ENCODE assay signal across 1 cellular context in the genomic region with DNA sequence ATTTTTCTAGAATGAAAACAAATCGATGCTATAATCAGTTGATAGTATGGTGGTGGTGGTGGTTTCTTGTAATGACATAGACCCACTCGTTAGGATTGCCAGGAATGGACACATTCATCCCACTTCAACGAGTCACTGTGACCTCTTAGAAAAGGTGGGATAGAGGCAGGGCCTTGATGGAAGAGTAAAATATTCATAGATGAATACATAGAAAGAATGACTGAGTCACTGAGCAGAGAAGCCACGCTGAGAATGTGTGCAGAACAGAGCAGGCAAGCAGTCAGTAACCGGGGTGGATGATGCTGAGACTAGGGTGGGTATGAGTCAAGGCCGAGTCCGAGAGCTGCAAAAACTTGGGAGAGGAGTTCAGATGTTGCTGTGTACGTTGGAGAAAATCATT.
TF ChIP-seq lines count a peak whose summit lies in the region.

No MANE protein-coding gene starts in this region.

TF ChIP-seq in SK-N-SH treated with all-trans-retinoic acid at 6 μM for 48 hours, 23 proteins besides CTCF, POLR2A, EP300 and RAD21:
- TF ChIP-seq, protein P1, sequence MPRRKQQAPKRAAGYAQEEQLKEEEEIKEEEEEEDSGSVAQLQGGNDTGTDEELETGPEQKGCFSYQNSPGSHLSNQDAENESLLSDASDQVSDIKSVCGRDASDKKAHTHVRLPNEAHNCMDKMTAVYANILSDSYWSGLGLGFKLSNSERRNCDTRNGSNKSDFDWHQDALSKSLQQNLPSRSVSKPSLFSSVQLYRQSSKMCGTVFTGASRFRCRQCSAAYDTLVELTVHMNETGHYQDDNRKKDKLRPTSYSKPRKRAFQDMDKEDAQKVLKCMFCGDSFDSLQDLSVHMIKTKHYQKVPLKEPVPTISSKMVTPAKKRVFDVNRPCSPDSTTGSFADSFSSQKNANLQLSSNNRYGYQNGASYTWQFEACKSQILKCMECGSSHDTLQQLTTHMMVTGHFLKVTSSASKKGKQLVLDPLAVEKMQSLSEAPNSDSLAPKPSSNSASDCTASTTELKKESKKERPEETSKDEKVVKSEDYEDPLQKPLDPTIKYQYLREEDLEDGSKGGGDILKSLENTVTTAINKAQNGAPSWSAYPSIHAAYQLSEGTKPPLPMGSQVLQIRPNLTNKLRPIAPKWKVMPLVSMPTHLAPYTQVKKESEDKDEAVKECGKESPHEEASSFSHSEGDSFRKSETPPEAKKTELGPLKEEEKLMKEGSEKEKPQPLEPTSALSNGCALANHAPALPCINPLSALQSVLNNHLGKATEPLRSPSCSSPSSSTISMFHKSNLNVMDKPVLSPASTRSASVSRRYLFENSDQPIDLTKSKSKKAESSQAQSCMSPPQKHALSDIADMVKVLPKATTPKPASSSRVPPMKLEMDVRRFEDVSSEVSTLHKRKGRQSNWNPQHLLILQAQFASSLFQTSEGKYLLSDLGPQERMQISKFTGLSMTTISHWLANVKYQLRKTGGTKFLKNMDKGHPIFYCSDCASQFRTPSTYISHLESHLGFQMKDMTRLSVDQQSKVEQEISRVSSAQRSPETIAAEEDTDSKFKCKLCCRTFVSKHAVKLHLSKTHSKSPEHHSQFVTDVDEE (CRISPR knock-in tag; IDR thresholded peaks at IDR 0.05) = no peak
- no peak for TF ChIP-seq PPARA (CRISPR knock-in tag; IDR thresholded peaks at IDR 0.05; ENCODE audit: borderline replicate concordance)
- no peak for TF ChIP-seq ZNF565 (CRISPR knock-in tag; conservative IDR thresholded peaks at IDR 0.05; ENCODE audit: low read depth)
- TF ChIP-seq SNAI2 (CRISPR knock-in tag; IDR thresholded peaks at IDR 0.05) = no peak
- no peak for TF ChIP-seq OSR1 (CRISPR knock-in tag; IDR thresholded peaks at IDR 0.05)
- TF ChIP-seq RARB (CRISPR knock-in tag; IDR thresholded peaks at IDR 0.05) = no peak
- no peak for TF ChIP-seq ZNF70 (CRISPR knock-in tag; IDR thresholded peaks at IDR 0.05)
- no peak for TF ChIP-seq TCF4 (CRISPR knock-in tag; IDR thresholded peaks at IDR 0.05; ENCODE audit: borderline replicate concordance)
- no peak for TF ChIP-seq ARNTL (CRISPR knock-in tag; IDR thresholded peaks at IDR 0.05; ENCODE audit: borderline replicate concordance, low read depth)
- TF ChIP-seq, protein P2, sequence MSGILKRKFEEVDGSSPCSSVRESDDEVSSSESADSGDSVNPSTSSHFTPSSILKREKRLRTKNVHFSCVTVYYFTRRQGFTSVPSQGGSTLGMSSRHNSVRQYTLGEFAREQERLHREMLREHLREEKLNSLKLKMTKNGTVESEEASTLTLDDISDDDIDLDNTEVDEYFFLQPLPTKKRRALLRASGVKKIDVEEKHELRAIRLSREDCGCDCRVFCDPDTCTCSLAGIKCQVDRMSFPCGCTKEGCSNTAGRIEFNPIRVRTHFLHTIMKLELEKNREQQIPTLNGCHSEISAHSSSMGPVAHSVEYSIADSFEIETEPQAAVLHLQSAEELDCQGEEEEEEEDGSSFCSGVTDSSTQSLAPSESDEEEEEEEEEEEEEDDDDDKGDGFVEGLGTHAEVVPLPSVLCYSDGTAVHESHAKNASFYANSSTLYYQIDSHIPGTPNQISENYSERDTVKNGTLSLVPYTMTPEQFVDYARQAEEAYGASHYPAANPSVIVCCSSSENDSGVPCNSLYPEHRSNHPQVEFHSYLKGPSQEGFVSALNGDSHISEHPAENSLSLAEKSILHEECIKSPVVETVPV (CRISPR knock-in tag; IDR thresholded peaks at IDR 0.05) = no peak
- no peak for TF ChIP-seq TOX (CRISPR knock-in tag; IDR thresholded peaks at IDR 0.05; ENCODE audit: borderline replicate concordance)
- no peak for TF ChIP-seq CSDC2 (CRISPR knock-in tag; IDR thresholded peaks at IDR 0.05)
- TF ChIP-seq ZC3H10 (CRISPR knock-in tag; IDR thresholded peaks at IDR 0.05) = no peak
- TF ChIP-seq, protein P3, sequence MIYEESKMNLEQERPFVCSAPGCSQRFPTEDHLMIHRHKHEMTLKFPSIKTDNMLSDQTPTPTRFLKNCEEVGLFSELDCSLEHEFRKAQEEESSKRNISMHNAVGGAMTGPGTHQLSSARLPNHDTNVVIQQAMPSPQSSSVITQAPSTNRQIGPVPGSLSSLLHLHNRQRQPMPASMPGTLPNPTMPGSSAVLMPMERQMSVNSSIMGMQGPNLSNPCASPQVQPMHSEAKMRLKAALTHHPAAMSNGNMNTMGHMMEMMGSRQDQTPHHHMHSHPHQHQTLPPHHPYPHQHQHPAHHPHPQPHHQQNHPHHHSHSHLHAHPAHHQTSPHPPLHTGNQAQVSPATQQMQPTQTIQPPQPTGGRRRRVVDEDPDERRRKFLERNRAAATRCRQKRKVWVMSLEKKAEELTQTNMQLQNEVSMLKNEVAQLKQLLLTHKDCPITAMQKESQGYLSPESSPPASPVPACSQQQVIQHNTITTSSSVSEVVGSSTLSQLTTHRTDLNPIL (CRISPR knock-in tag; IDR thresholded peaks at IDR 0.05; ENCODE audit: low read depth) = no peak
